Comparison of ENCODE assay signal across 9 cellular contexts in genomic region chr17:75067856-75068255, GRCh38. TPM values are rescaled to one million over a fixed set of nuclear protein-coding genes. Genes with fewer than 3 reads are reported as not detected.
DNase-seq lines count a peak whose midpoint lies in the region; ATAC-seq, FAIRE-seq and TF ChIP-seq lines count a peak whose summit lies in the region.
"Had no signal": no experiment of that assay in that cellular context is flagged by ENCODE, and none has a peak within 500 bp of the region (broad histone marks: within the 10 kb centered on the region; RNA-seq: fewer than 3 reads in every experiment).

No MANE protein-coding gene starts in this region.

- no peak overlapping the region for H3K9ac ChIP-seq in GM12878 (ENCODE audit: control insufficient read depth, insufficient read depth, low read length)

- TF ChIP-seq CTCF in GM12878 (IDR thresholded peaks at IDR 0.05 in 2 of 3, conservative IDR thresholded peaks at IDR 0.05 in 1 of 3; ENCODE audit: control insufficient read depth in 2 of 3, extremely low read depth in 1 of 3, insufficient read depth in 1 of 3, low read depth in 3 of 3, low read length in 3 of 3) = no peak

- peak; percentile 24 for DNase-seq in stimulated activated CD4-positive, alpha-beta T cell treated with anti-CD3 and anti-CD28 coated beads, Interleukin-1b, Interleukin-23, amount 100 ng/mL, for 48 hours
- DNase-seq in stimulated activated CD4-positive, alpha-beta T cell treated with anti-CD3 and anti-CD28 coated beads, Interleukin-4, amount 100 ng/mL, for 1 hour = no peak
- peak; percentile 79 to 84 for DNase-seq in SJCRH30
- no peak for DNase-seq in GM12878 (ENCODE audit: low read depth, low spot score)
- no peak for DNase-seq in LoVo (ENCODE audit: low spot score)
- DNase-seq: NCI-H1048 had no signal

- SMC1A ChIA-PET in GM12878 (lab: Charles Lee; ENCODE audit: uncharacterized antibody, unreplicated experiment) = interaction anchor here (0.7 to 1.5 kb wide), 2 partner anchors 13 to 37 kb away, joined by 3 to 7 read pairs; no protein-coding TSS in a partner anchor

- no peak overlapping the region for H3K4me3 ChIP-seq in SJCRH30
- no peak overlapping the region for H3K4me3 ChIP-seq in GM12878

- H2AFZ ChIP-seq in GM12878 (ENCODE audit: control insufficient read depth, low read depth, low read length) = peak overlapping the region; percentile 47

- H3K9me3 ChIP-seq in SJCRH30 (replicated peaks) (no peaks in the 10 kb centered on the region), GM12878 (replicated peaks; ENCODE audit: control insufficient read depth, insufficient read depth, low read length) (no peaks in the 10 kb centered on the region)

- FAIRE-seq in GM12878 (lab: Jason Lieb, UNC) = no peak

- RAD21 ChIA-PET in GM12878 (lab: Charles Lee; ENCODE audit: unreplicated experiment) = interaction anchor here (0.6 to 2.7 kb wide), 6 partner anchors 8 to 248 kb away, joined by 3 to 25 read pairs (median 4); no protein-coding TSS in a partner anchor

- WGBS in GM12878 (ENCODE audit: insufficient coverage, insufficient replicate concordance, low lambda C conversion rate, missing lambda C conversion rate) = 18% methylated on average over 4 of the region's 4 CpGs

- H3K4me1 ChIP-seq in SJCRH30 = peaks cover 7% of the 10 kb centered on the region
- peaks cover 15% of the 10 kb centered on the region for H3K4me1 ChIP-seq in GM12878 (ENCODE audit: control insufficient read depth, insufficient read depth, low read length)

- intact Hi-C loops in GM12878 (cut with micrococcal nuclease; ENCODE audit: unreplicated experiment) = no loop called here

- BruUV-seq in GM12878 (replicated peaks; lab: Mats Ljungman, UMichigan) = no TSS peak

- peaks cover 11% of the 10 kb centered on the region; the same call in 1 of the 2 replicates for H3K36me3 ChIP-seq in SJCRH30
- H3K36me3 ChIP-seq in GM12878 (ENCODE audit: control insufficient read depth in 2 of 2, insufficient read depth in 2 of 2, low read length in 1 of 2) = peaks cover 4 to 7% of the 10 kb centered on the region in 2 experiments; a peak in 3 of 4 replicates

- H3K4me2 ChIP-seq in GM12878 (ENCODE audit: control insufficient read depth, insufficient read depth) = no peak overlapping the region

- POLR2A ChIA-PET in GM12878 (lab: Charles Lee) = interaction anchor here (0.7 kb wide), 1 partner anchor 27 kb away, joined by 5 read pairs; no protein-coding TSS in a partner anchor

- in situ Hi-C loops in GM12878 (cut with MboI) = no loop called here

- CTCF ChIA-PET in GM12878 (lab: Yijun Ruan, JAX) = interaction anchor here (0.5 to 6.2 kb wide), 6 partner anchors 31 to 134 kb away, joined by 3 to 33 read pairs (median 16); partner anchors contain the start of gene NT5C

- no peak for TF ChIP-seq POLR2A in GM12878 (IDR thresholded peaks at IDR 0.05; ENCODE audit: low read depth, low read length)

- H3K27ac ChIP-seq in SJCRH30 (no peak overlapping the region), GM12878 (ENCODE audit: control insufficient read depth, insufficient read depth) (no peak overlapping the region)

- no peaks in the 10 kb centered on the region for H4K20me1 ChIP-seq in GM12878 (ENCODE audit: control insufficient read depth, insufficient read depth)

- peak; percentile 61 for ATAC-seq in GM12878
- no peak for ATAC-seq in HG03354 (IDR thresholded peaks at IDR 0.05; ENCODE audit: poor library complexity, severe bottlenecking, unreplicated experiment)
- no peak for ATAC-seq in HG03469 (IDR thresholded peaks at IDR 0.05; ENCODE audit: unreplicated experiment)
- no peak for ATAC-seq in GM21717 (IDR thresholded peaks at IDR 0.05; ENCODE audit: unreplicated experiment)

- TF ChIP-seq RAD21 in GM12878 (IDR thresholded peaks at IDR 0.05; ENCODE audit: insufficient read depth, low read depth, low read length) = no peak

- no peaks in the 10 kb centered on the region for H3K79me2 ChIP-seq in GM12878 (ENCODE audit: control insufficient read depth, insufficient read depth, low read length)

- H3K27me3 ChIP-seq in SJCRH30 (no peaks in the 10 kb centered on the region), GM12878 (replicated peaks in 1 of 2; ENCODE audit: control insufficient read depth in 2 of 2, insufficient read depth in 2 of 2, low read length in 1 of 2) (no peaks in the 10 kb centered on the region)

- no peak for TF ChIP-seq EP300 in GM12878 (IDR thresholded peaks at IDR 0.05; ENCODE audit: borderline replicate concordance in 1 of 2, control insufficient read depth in 1 of 2, low read depth in 2 of 2, low read length in 2 of 2)

RNA-seq across cellular contexts. Expression of gene SLC16A5, which starts 19.9 kb away (rescaled TPM):
- 0.04 TPM in 1 of 2 replicates, not detected in the other for total RNA-seq in SJCRH30 (2014; rRNA removed; shearing (Covaris generic))
- 4.4 and 6.6 TPM in 2 replicates for total RNA-seq in GM12878 (2013; cell fraction: nucleolus; rRNA removed)
- total RNA-seq in GM12878 (2014; rRNA removed) (0.76 and 1.2 TPM in 2 replicates), GM12878 (2014; rRNA removed; fragmentation: Illumina TruSeq; extraction: Trizol) (0.88 and 0.94 TPM in 2 replicates), GM12878 (2021) (3.1 and 3.4 TPM in 2 replicates)
- 0.83 TPM for polyA plus RNA-seq in GM12878 (2011; ENCODE audit: low read depth)
- polyA plus RNA-seq in GM12878 (2011; rRNA removed) (0.17 and 0.30 TPM in 2 replicates), GM12878 (2014; fragmentation: Illumina TruSeq; extraction: Trizol) (0.17 and 0.84 TPM in 2 replicates), GM12878 (2014; fragmentation: Nextera tagmentation; extraction: Ambion mirVana) (under 1 TPM; 0.03 to 0.16 TPM), GM12878 (2014; rRNA removed) (2.4 and 3.0 TPM in 2 replicates), GM12878 (2016; fragmentation: Nextera tagmentation; extraction: Ambion mirVana) (1 to 10 TPM in 1 of 2 experiments, under 1 TPM in 1; 0.98 to 1.0 TPM)
- polyA plus RNA-seq in GM12878 (2011; cell fraction: cytosol; rRNA removed) = 0.57 and 0.84 TPM in 2 replicates
- 2.8 and 2.9 TPM in 2 replicates for polyA plus RNA-seq in GM12878 (2011; cell fraction: nucleus; rRNA removed)
- 2.9 and 4.1 TPM in 2 replicates for polyA plus RNA-seq in GM12878 (2012)
- polyA minus RNA-seq in GM12878 (2011; rRNA and poly(A)+ RNA removed) = 0.22 and 0.41 TPM in 2 replicates
- 0.53 and 0.94 TPM in 2 replicates for polyA minus RNA-seq in GM12878 (2011; cell fraction: cytosol; rRNA and poly(A)+ RNA removed)
- 0.73 and 0.96 TPM in 2 replicates for polyA minus RNA-seq in GM12878 (2011; cell fraction: nucleus; rRNA and poly(A)+ RNA removed)

RNA-seq across cellular contexts. Expression of gene KCTD2, which starts 20.8 kb away (rescaled TPM):
- 34.4 and 34.5 TPM in 2 replicates for total RNA-seq in SJCRH30 (2014; rRNA removed; shearing (Covaris generic))
- total RNA-seq in GM12878 (2013; cell fraction: nucleolus; rRNA removed) = 9.1 and 11.1 TPM in 2 replicates
- total RNA-seq in GM12878 (2014; rRNA removed) = 13.6 and 14.2 TPM in 2 replicates
- total RNA-seq in GM12878 (2014; rRNA removed; fragmentation: Illumina TruSeq; extraction: Trizol) = 11.9 and 13.3 TPM in 2 replicates
- total RNA-seq in GM12878 (2021) = 16.7 and 16.8 TPM in 2 replicates
- polyA plus RNA-seq in GM12878 (2011; ENCODE audit: low read depth) = 9.5 TPM
- polyA plus RNA-seq in GM12878 (2011; rRNA removed) = 27.5 and 32.3 TPM in 2 replicates
- 27.2 and 28.9 TPM in 2 replicates for polyA plus RNA-seq in GM12878 (2011; cell fraction: cytosol; rRNA removed)
- polyA plus RNA-seq in GM12878 (2011; cell fraction: nucleus; rRNA removed) = 17.1 and 18.6 TPM in 2 replicates
- polyA plus RNA-seq in GM12878 (2012) = 11.4 and 12.4 TPM in 2 replicates
- 17.3 and 20.0 TPM in 2 replicates for polyA plus RNA-seq in GM12878 (2014; fragmentation: Illumina TruSeq; extraction: Trizol)
- 1 to 10 TPM; 1.5 to 2.2 TPM for polyA plus RNA-seq in GM12878 (2014; fragmentation: Nextera tagmentation; extraction: Ambion mirVana)
- polyA plus RNA-seq in GM12878 (2014; rRNA removed) = 15.6 and 16.1 TPM in 2 replicates
- 1 to 10 TPM; 1.5 to 4.5 TPM for polyA plus RNA-seq in GM12878 (2016; fragmentation: Nextera tagmentation; extraction: Ambion mirVana)
- polyA minus RNA-seq in GM12878 (2011; rRNA and poly(A)+ RNA removed) = 15.0 and 21.0 TPM in 2 replicates
- polyA minus RNA-seq in GM12878 (2011; cell fraction: cytosol; rRNA and poly(A)+ RNA removed) = 4.9 and 7.3 TPM in 2 replicates
- polyA minus RNA-seq in GM12878 (2011; cell fraction: nucleus; rRNA and poly(A)+ RNA removed) = 2.8 and 4.6 TPM in 2 replicates

RNA-seq across cellular contexts. Expression of gene ATP5PD, which starts 21.1 kb away (rescaled TPM):
- total RNA-seq in SJCRH30 (2014; rRNA removed; shearing (Covaris generic)) = 337 and 350 TPM in 2 replicates
- 36.7 and 39.6 TPM in 2 replicates for total RNA-seq in GM12878 (2013; cell fraction: nucleolus; rRNA removed)
- total RNA-seq in GM12878 (2014; rRNA removed) (201 and 218 TPM in 2 replicates), GM12878 (2014; rRNA removed; fragmentation: Illumina TruSeq; extraction: Trizol) (303 and 307 TPM in 2 replicates), GM12878 (2021) (209 and 218 TPM in 2 replicates)
- polyA plus RNA-seq in GM12878 (2011; ENCODE audit: low read depth) = 502 TPM
- polyA plus RNA-seq in GM12878 (2011; rRNA removed) (172 and 241 TPM in 2 replicates), GM12878 (2014; fragmentation: Illumina TruSeq; extraction: Trizol) (338 and 519 TPM in 2 replicates), GM12878 (2014; fragmentation: Nextera tagmentation; extraction: Ambion mirVana) (100 to 1,000 TPM; 710 to 772 TPM), GM12878 (2014; rRNA removed) (186 and 195 TPM in 2 replicates), GM12878 (2016; fragmentation: Nextera tagmentation; extraction: Ambion mirVana) (100 to 1,000 TPM; 436 to 445 TPM)
- polyA plus RNA-seq in GM12878 (2011; cell fraction: cytosol; rRNA removed) = 200 and 326 TPM in 2 replicates
- 83.7 and 91.7 TPM in 2 replicates for polyA plus RNA-seq in GM12878 (2011; cell fraction: nucleus; rRNA removed)
- polyA plus RNA-seq in GM12878 (2012) = 300 and 334 TPM in 2 replicates
- polyA minus RNA-seq in GM12878 (2011; rRNA and poly(A)+ RNA removed) = 126 and 155 TPM in 2 replicates
- 46.9 and 49.8 TPM in 2 replicates for polyA minus RNA-seq in GM12878 (2011; cell fraction: cytosol; rRNA and poly(A)+ RNA removed)
- 23.5 and 27.0 TPM in 2 replicates for polyA minus RNA-seq in GM12878 (2011; cell fraction: nucleus; rRNA and poly(A)+ RNA removed)

RNA-seq across cellular contexts. Expression of gene ARMC7, which starts 41.9 kb away (rescaled TPM):
- 9.6 and 10.9 TPM in 2 replicates for total RNA-seq in SJCRH30 (2014; rRNA removed; shearing (Covaris generic))
- total RNA-seq in GM12878 (2013; cell fraction: nucleolus; rRNA removed) = 11.3 and 11.4 TPM in 2 replicates
- total RNA-seq in GM12878 (2014; rRNA removed) (5.6 and 6.1 TPM in 2 replicates), GM12878 (2014; rRNA removed; fragmentation: Illumina TruSeq; extraction: Trizol) (4.1 and 5.6 TPM in 2 replicates), GM12878 (2021) (11.6 and 11.7 TPM in 2 replicates)
- polyA plus RNA-seq in GM12878 (2011; ENCODE audit: low read depth) = 4.5 TPM
- polyA plus RNA-seq in GM12878 (2011; rRNA removed) (2.4 and 5.2 TPM in 2 replicates), GM12878 (2014; fragmentation: Illumina TruSeq; extraction: Trizol) (2.9 and 6.5 TPM in 2 replicates), GM12878 (2014; fragmentation: Nextera tagmentation; extraction: Ambion mirVana) (1 to 10 TPM; 1.5 to 4.3 TPM), GM12878 (2014; rRNA removed) (6.9 and 10.9 TPM in 2 replicates), GM12878 (2016; fragmentation: Nextera tagmentation; extraction: Ambion mirVana) (10 to 100 TPM; 15.7 to 19.8 TPM)
- 9.5 and 11.2 TPM in 2 replicates for polyA plus RNA-seq in GM12878 (2011; cell fraction: cytosol; rRNA removed)
- polyA plus RNA-seq in GM12878 (2011; cell fraction: nucleus; rRNA removed) = 8.6 and 10.6 TPM in 2 replicates
- polyA plus RNA-seq in GM12878 (2012) = 9.2 and 11.8 TPM in 2 replicates
- 7.3 and 10.3 TPM in 2 replicates for polyA minus RNA-seq in GM12878 (2011; rRNA and poly(A)+ RNA removed)
- polyA minus RNA-seq in GM12878 (2011; cell fraction: cytosol; rRNA and poly(A)+ RNA removed) = 3.5 and 6.9 TPM in 2 replicates
- polyA minus RNA-seq in GM12878 (2011; cell fraction: nucleus; rRNA and poly(A)+ RNA removed) = 5.9 and 11.0 TPM in 2 replicates

RNA-seq across cellular contexts. Expression of gene MRPL58, which starts 55.4 kb away (rescaled TPM):
- 39.6 and 39.8 TPM in 2 replicates for total RNA-seq in SJCRH30 (2014; rRNA removed; shearing (Covaris generic))
- total RNA-seq in GM12878 (2013; cell fraction: nucleolus; rRNA removed) = 3.2 and 3.4 TPM in 2 replicates
- 64.3 and 65.6 TPM in 2 replicates for total RNA-seq in GM12878 (2014; rRNA removed)
- 39.5 and 46.3 TPM in 2 replicates for total RNA-seq in GM12878 (2014; rRNA removed; fragmentation: Illumina TruSeq; extraction: Trizol)
- total RNA-seq in GM12878 (2021) = 43.0 and 44.0 TPM in 2 replicates
- polyA plus RNA-seq in GM12878 (2011; ENCODE audit: low read depth) = 28.1 TPM
- 53.5 and 60.3 TPM in 2 replicates for polyA plus RNA-seq in GM12878 (2011; rRNA removed)
- polyA plus RNA-seq in GM12878 (2011; cell fraction: cytosol; rRNA removed) = 38.0 and 49.9 TPM in 2 replicates
- 23.0 and 24.4 TPM in 2 replicates for polyA plus RNA-seq in GM12878 (2011; cell fraction: nucleus; rRNA removed)
- polyA plus RNA-seq in GM12878 (2012) = 25.5 and 28.9 TPM in 2 replicates
- 51.1 and 52.2 TPM in 2 replicates for polyA plus RNA-seq in GM12878 (2014; fragmentation: Illumina TruSeq; extraction: Trizol)
- 10 to 100 TPM; 23.0 to 43.7 TPM for polyA plus RNA-seq in GM12878 (2014; fragmentation: Nextera tagmentation; extraction: Ambion mirVana)
- polyA plus RNA-seq in GM12878 (2014; rRNA removed) = 60.0 and 73.2 TPM in 2 replicates
- 10 to 100 TPM; 52.7 to 59.2 TPM for polyA plus RNA-seq in GM12878 (2016; fragmentation: Nextera tagmentation; extraction: Ambion mirVana)
- polyA minus RNA-seq in GM12878 (2011; rRNA and poly(A)+ RNA removed) = 13.5 and 16.6 TPM in 2 replicates
- 8.0 and 11.3 TPM in 2 replicates for polyA minus RNA-seq in GM12878 (2011; cell fraction: cytosol; rRNA and poly(A)+ RNA removed)
- polyA minus RNA-seq in GM12878 (2011; cell fraction: nucleus; rRNA and poly(A)+ RNA removed) = 3.5 and 5.5 TPM in 2 replicates

Comparison
In these comparisons a context has a peak if more than half of its experiments do, and no peak if none do; other contexts are left out.
1. DNase-seq: peak in stimulated activated CD4-positive, alpha-beta T cell treated with anti-CD3 and anti-CD28 coated beads, Interleukin-1b, Interleukin-23, amount 100 ng/mL, for 48 hours (single experiment) and SJCRH30 (2 of 2); none in stimulated activated CD4-positive, alpha-beta T cell treated with anti-CD3 and anti-CD28 coated beads, Interleukin-4, amount 100 ng/mL, for 1 hour (single experiment), GM12878 (single experiment) and LoVo (single experiment).